In genomic region chr3:54756330-54756731, GRCh38 we compare ENCODE assay signal across 19 cellular contexts.
DNase-seq lines count a peak whose midpoint lies in the region; ATAC-seq and TF ChIP-seq lines count a peak whose summit lies in the region.
"Had no signal": no experiment of that assay in that cellular context is flagged by ENCODE, and none has a peak within 500 bp of the region (broad histone marks: within the 10 kb centered on the region; RNA-seq: fewer than 3 reads in every experiment).

No MANE protein-coding gene starts in this region.

- H3K27ac ChIP-seq in smooth muscle cell (ENCODE audit: low read depth), result peak overlapping the region; percentile 88
- H3K27ac ChIP-seq: dorsolateral prefrontal cortex, psoas muscle, upper lobe of left lung had no signal

- H3K4me2 ChIP-seq in smooth muscle cell, result peak overlapping the region; percentile 62

- H3K79me2 ChIP-seq in smooth muscle cell (ENCODE audit: low read depth), result no peaks in the 10 kb centered on the region

- no peaks in the 10 kb centered on the region for H3K9me3 ChIP-seq in smooth muscle cell (replicated peaks; ENCODE audit: low read depth)
- H3K9me3 ChIP-seq: psoas muscle, upper lobe of left lung had no signal

- peak; percentile 78 for DNase-seq in ELR (ENCODE audit: low read depth)
- peak; percentile 1 for DNase-seq in amniotic epithelial cell (ENCODE audit: low read depth)
- DNase-seq in hepatic stellate cell (ENCODE audit: low spot score), result peak; percentile 31
- no peak for DNase-seq in smooth muscle cell (lab: John Stamatoyannopoulos, UW; ENCODE audit: unreplicated experiment)
- no peak for DNase-seq in NK-92 (lab: John Stamatoyannopoulos, UW; ENCODE audit: unreplicated experiment)
- DNase-seq in KG1 (lab: John Stamatoyannopoulos, UW), result no peak
- DNase-seq: activated CD4-positive, alpha-beta T cell treated with anti-CD3 and anti-CD28 coated beads, Interleukin-2, amount 10 ng/mL, durations not matched to agents 24 days and 14 days; activated T-cell treated with anti-CD3 and anti-CD28 coated beads, Interleukin-2, amount 50 U/mL, for 1 hour; CD4-positive, alpha-beta memory T cell; dorsolateral prefrontal cortex; GOT3; immature natural killer cell; NCI-H1694 treated with DMSO at 0.1 percent for 48 hours; NCI-H524 treated with DMSO at 0.1 percent for 48 hours; psoas muscle; stimulated activated CD4-positive, alpha-beta T cell treated with anti-CD3 and anti-CD28 coated beads, Interleukin-2, amount 100 ng/mL, for 48 hours; T-helper 17 cell; upper lobe of left lung had no signal

- H3K27me3 ChIP-seq in smooth muscle cell (ENCODE audit: low read depth), result no peaks in the 10 kb centered on the region
- H3K27me3 ChIP-seq: dorsolateral prefrontal cortex, upper lobe of left lung had no signal

- H3F3A ChIP-seq in smooth muscle cell (ENCODE audit: low read depth), result peaks cover 5% of the 10 kb centered on the region

- H4K20me1 ChIP-seq in smooth muscle cell (ENCODE audit: low read depth), result no peaks in the 10 kb centered on the region

- H3K4me3 ChIP-seq in smooth muscle cell, result no peak overlapping the region
- H3K4me3 ChIP-seq: dorsolateral prefrontal cortex, psoas muscle, upper lobe of left lung had no signal

- peak overlapping the region; percentile 20 for H2AFZ ChIP-seq in smooth muscle cell (ENCODE audit: low read depth)

- peak overlapping the region; percentile 12 for H3K9ac ChIP-seq in smooth muscle cell (ENCODE audit: low read depth)

- peaks cover 8% of the 10 kb centered on the region for H3K4me1 ChIP-seq in smooth muscle cell (ENCODE audit: low read depth)
- H3K4me1 ChIP-seq: psoas muscle, upper lobe of left lung had no signal

- TF ChIP-seq CTCF in smooth muscle cell (IDR thresholded peaks at IDR 0.05; ENCODE audit: borderline replicate concordance, insufficient read depth, poor library complexity, severe bottlenecking), result no peak

- no peaks in the 10 kb centered on the region for H3K36me3 ChIP-seq in smooth muscle cell (ENCODE audit: low read depth)
- H3K36me3 ChIP-seq: upper lobe of left lung had no signal

- WGBS in smooth muscle cell (ENCODE audit: low lambda C conversion rate), result 9% methylated on average over 7 of the region's 7 CpGs

- ATAC-seq in GM21717 (IDR thresholded peaks at IDR 0.05; ENCODE audit: unreplicated experiment), result no peak
- ATAC-seq: psoas muscle, T-helper 17 cell had no signal

Comparison
In these comparisons a context has a peak if more than half of its experiments do, and no peak if none do; other contexts are left out.
1. DNase-seq: peak in ELR (single experiment), amniotic epithelial cell (single experiment) and hepatic stellate cell (single experiment); none in smooth muscle cell (single experiment), NK-92 (single experiment) and KG1 (single experiment).